9 cellular contexts compared by ENCODE assay signal in the genomic region with DNA sequence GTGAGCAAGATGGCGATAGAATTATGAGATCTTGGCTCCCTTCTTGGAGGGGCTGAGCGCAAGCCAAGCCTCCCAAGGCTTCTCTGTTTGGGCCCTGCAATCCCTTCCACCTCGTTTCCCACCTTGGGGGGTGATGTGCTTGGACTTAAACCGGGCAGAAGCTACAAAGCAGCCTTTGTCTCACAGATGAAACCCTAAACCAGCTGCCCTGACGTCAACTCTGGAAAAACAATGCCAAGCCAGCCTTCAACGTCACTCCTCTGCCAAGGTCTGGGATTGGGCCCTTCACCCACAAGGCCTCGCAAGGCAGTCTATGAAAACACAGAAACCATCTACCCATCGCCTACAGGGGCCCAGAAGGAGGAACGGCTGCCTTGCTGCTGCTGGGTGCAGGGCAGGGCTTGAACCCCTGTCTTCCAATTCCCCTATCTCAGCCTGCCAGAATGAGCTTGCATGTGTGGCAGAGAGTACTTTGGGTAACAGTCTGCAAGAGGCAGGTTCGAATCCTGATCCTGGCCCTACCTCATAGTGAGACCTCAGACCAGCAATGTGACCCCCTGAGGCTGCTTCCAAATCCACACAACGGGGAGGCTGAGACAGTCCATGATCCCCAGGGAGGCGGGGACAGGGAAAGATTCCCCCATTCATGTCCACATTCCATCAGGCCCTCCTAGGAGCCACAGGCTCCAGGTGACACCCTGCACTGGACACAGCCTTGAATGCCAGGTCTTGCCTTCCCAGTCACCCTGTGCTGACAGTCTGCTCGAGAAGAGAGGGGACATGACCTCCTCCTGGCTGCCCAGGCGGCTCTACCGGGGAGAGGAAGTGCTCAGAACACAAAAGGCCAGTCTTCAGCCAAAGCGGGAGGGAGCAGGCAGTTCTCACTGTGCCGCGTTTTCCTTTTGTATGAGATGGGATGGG. TPM values are rescaled to one million over a fixed set of nuclear protein-coding genes. Genes with fewer than 3 reads are reported as not detected.
A peak's percentile ranks its signal among the peaks of the same experiment; 100 is the strongest.
DNase-seq lines count a peak whose midpoint lies in the region; ATAC-seq and TF ChIP-seq lines count a peak whose summit lies in the region.
"Had no signal": no experiment of that assay in that cellular context is flagged by ENCODE, and none has a peak within 500 bp of the region (broad histone marks: within the 10 kb centered on the region; RNA-seq: fewer than 3 reads in every experiment).

No MANE protein-coding gene starts in this region.

- no peak overlapping the region for H3K4me2 ChIP-seq in PC-9

- ATAC-seq in HG02759 (IDR thresholded peaks at IDR 0.05; ENCODE audit: unreplicated experiment), result no peak
- no peak for ATAC-seq in stimulated activated naive B cell treated with anti-CD40 and anti-IgM and Interleukin-4, amounts not matched to agents 10 μg/mL and 1 μg/mL and 100 μg/mL, for 72 hours (replicated peaks)

- no peaks in the 10 kb centered on the region for H3K9me2 ChIP-seq in PC-9 (ENCODE audit: insufficient read depth)

- H3K9me3 ChIP-seq in PC-9 (ENCODE audit: insufficient read depth, low read depth), result no peaks in the 10 kb centered on the region

- no peak overlapping the region for H2AFZ ChIP-seq in PC-9

- H3K4me1 Mint-ChIP-seq in neural crest cell, result peaks cover 61% of the 10 kb centered on the region
- peaks cover 25 to 37% of the 10 kb centered on the region in 2 donors for H3K4me1 Mint-ChIP-seq in stimulated activated naive B cell treated with anti-CD40 and anti-IgM and Interleukin-4, amounts not matched to agents 10 μg/mL and 1 μg/mL and 100 μg/mL, for 72 hours

- peak overlapping the region; percentile 61 for H3K4me3 Mint-ChIP-seq in neural crest cell
- no peak overlapping the region for H3K4me3 Mint-ChIP-seq in stimulated activated naive B cell treated with anti-CD40 and anti-IgM and Interleukin-4, amounts not matched to agents 10 μg/mL and 1 μg/mL and 100 μg/mL, for 72 hours
- H3K4me3 Mint-ChIP-seq: activated B cell treated with CpG ODN at 0.5 μM for 24 hours had no signal

- H3K4me3 ChIP-seq in PC-9 (no peak overlapping the region), coronary artery (no peak overlapping the region)

- no peaks in the 10 kb centered on the region; the same call in none of the 2 replicates for H3K4me1 ChIP-seq in PC-9 (replicated peaks; ENCODE audit: insufficient read depth)

- CTCF ChIA-PET in PC-9 (lab: Charles Lee), result interaction anchor here (1.1 to 1.2 kb wide), 2 partner anchors 9 to 27 kb away, joined by 3 to 4 read pairs; no protein-coding TSS in a partner anchor

- intact Hi-C loops in PC-9 (cut with micrococcal nuclease; ENCODE audit: unreplicated experiment), result loop anchor here (2.0 kb wide), 1 partner anchor 15 kb away; no protein-coding TSS in a partner anchor

- H3K27me3 ChIP-seq in PC-9 (ENCODE audit: insufficient read depth, low read depth), result no peaks in the 10 kb centered on the region

- TF ChIP-seq CTCF in PC-9 (conservative IDR thresholded peaks at IDR 0.05) (no peak), neural crest cell (conservative IDR thresholded peaks at IDR 0.05) (no peak), coronary artery (IDR thresholded peaks at IDR 0.05) (no peak)

- no peaks in the 10 kb centered on the region for H3K9me3 Mint-ChIP-seq in neural crest cell
- no peaks in the 10 kb centered on the region for H3K9me3 Mint-ChIP-seq in stimulated activated naive B cell treated with anti-CD40 and anti-IgM and Interleukin-4, amounts not matched to agents 10 μg/mL and 1 μg/mL and 100 μg/mL, for 72 hours
- H3K9me3 Mint-ChIP-seq: activated B cell treated with CpG ODN at 0.5 μM for 24 hours had no signal

- no peaks in the 10 kb centered on the region for H3K36me3 Mint-ChIP-seq in neural crest cell (ENCODE audit: low read depth)
- peaks cover 2 to 3% of the 10 kb centered on the region in 2 donors for H3K36me3 Mint-ChIP-seq in stimulated activated naive B cell treated with anti-CD40 and anti-IgM and Interleukin-4, amounts not matched to agents 10 μg/mL and 1 μg/mL and 100 μg/mL, for 72 hours

- POLR2A ChIA-PET in PC-9 (lab: Charles Lee; ENCODE audit: unreplicated experiment), result no interaction called here

- H3K79me2 ChIP-seq in PC-9 (ENCODE audit: low read depth), result peaks cover 26% of the 10 kb centered on the region; the same call in 1 of the 2 replicates

- no peaks in the 10 kb centered on the region for H4K20me1 ChIP-seq in PC-9 (ENCODE audit: insufficient read depth)

- peak overlapping the region; percentile 96 for H3K27ac Mint-ChIP-seq in neural crest cell (ENCODE audit: unreplicated experiment)
- H3K27ac Mint-ChIP-seq in stimulated activated naive B cell treated with anti-CD40 and anti-IgM and Interleukin-4, amounts not matched to agents 10 μg/mL and 1 μg/mL and 100 μg/mL, for 72 hours, result no peak overlapping the region
- H3K27ac Mint-ChIP-seq: activated B cell treated with CpG ODN at 0.5 μM for 24 hours had no signal

- peak; percentile 72 for DNase-seq in COLO668 (lab: John Stamatoyannopoulos, UW; ENCODE audit: unreplicated experiment)
- DNase-seq in PC-9, result peak in 1 of 2 experiments; percentile 57
- peak; percentile 90 for DNase-seq in fibroblast of gingiva (ENCODE audit: low read depth)
- no peak for DNase-seq in neural crest cell (ENCODE audit: low read depth, low spot score)
- DNase-seq in coronary artery (ENCODE audit: low spot score), result no peak
- DNase-seq in stimulated activated naive B cell treated with anti-CD40 and anti-IgM and Interleukin-4, amounts not matched to agents 10 μg/mL and 1 μg/mL and 100 μg/mL, for 72 hours, result no peak
- DNase-seq in cerebellum (ENCODE audit: low spot score), result no peak
- DNase-seq: activated B cell treated with CpG ODN at 0.5 μM for 24 hours had no signal

- H3K36me3 ChIP-seq in PC-9 (ENCODE audit: low read depth), result no peaks in the 10 kb centered on the region

- BruUV-seq in PC-9 (replicated peaks; lab: Mats Ljungman, UMichigan), result TSS peak; percentile 95

- no peaks in the 10 kb centered on the region for H3K27me3 Mint-ChIP-seq in neural crest cell (ENCODE audit: low read depth)
- no peaks in the 10 kb centered on the region for H3K27me3 Mint-ChIP-seq in stimulated activated naive B cell treated with anti-CD40 and anti-IgM and Interleukin-4, amounts not matched to agents 10 μg/mL and 1 μg/mL and 100 μg/mL, for 72 hours
- H3K27me3 Mint-ChIP-seq: activated B cell treated with CpG ODN at 0.5 μM for 24 hours had no signal

- no peak overlapping the region for H3K27ac ChIP-seq in PC-9
- peak overlapping the region in 1 of 2 donors; percentile 33 for H3K27ac ChIP-seq in coronary artery

- no peaks in the 10 kb centered on the region for H3F3A ChIP-seq in PC-9 (ENCODE audit: insufficient read depth, low read depth)

RNA-seq across cellular contexts. Expression of gene IFFO2, which starts 15.0 kb away (rescaled TPM):
- 11.7 and 16.5 TPM in 2 replicates for total RNA-seq in PC-9 (2021)
- 9.8 and 9.9 TPM in 2 replicates for total RNA-seq in neural crest cell
- 6.5 TPM for total RNA-seq in cerebellum

RNA-seq across cellular contexts. Expression of gene ALDH4A1, which starts 39.1 kb away (rescaled TPM):
- total RNA-seq in PC-9 (2021), result 15.0 and 19.4 TPM in 2 replicates
- total RNA-seq in neural crest cell, result 18.4 and 19.5 TPM in 2 replicates
- total RNA-seq in cerebellum, result 6.6 TPM

Comparison
In these comparisons a context has a peak if more than half of its experiments do, and no peak if none do; other contexts are left out.
1. DNase-seq: peak in COLO668 (single experiment) and fibroblast of gingiva (single experiment); none in neural crest cell (single experiment), coronary artery (single experiment), stimulated activated naive B cell treated with anti-CD40 and anti-IgM and Interleukin-4, amounts not matched to agents 10 μg/mL and 1 μg/mL and 100 μg/mL, for 72 hours (single experiment) and cerebellum (single experiment).